In genomic region chr17:50598487-50598886, GRCh38 we compare ENCODE assay signal across 34 cellular contexts. TPM values are rescaled to one million over a fixed set of nuclear protein-coding genes. Genes with fewer than 3 reads are reported as not detected.
"Had no signal": no experiment of that assay in that cellular context is flagged by ENCODE, and none has a peak within 500 bp of the region (broad histone marks: within the 10 kb centered on the region; RNA-seq: fewer than 3 reads in every experiment).

No MANE protein-coding gene starts in this region.

- H3K27ac ChIP-seq: adrenal gland, ascending aorta, cardiac muscle cell, coronary artery, dorsolateral prefrontal cortex, left ventricle myocardium inferior, neutrophil, ovary, prostate gland, sigmoid colon, stomach, tibial artery, WERI-Rb-1 had no signal

- H3K27me3 ChIP-seq: adrenal gland, ascending aorta, cardiac muscle cell, dorsolateral prefrontal cortex, ovary, sigmoid colon had no signal

- H3K4me1 ChIP-seq: adrenal gland, prostate gland, sigmoid colon, stomach, tibial artery had no signal

- DNase-seq: activated CD4-positive, alpha-beta memory T cell treated with anti-CD3 and anti-CD28 coated beads for 36 hours; activated CD4-positive, alpha-beta T cell treated with anti-CD3 and anti-CD28 coated beads, Interleukin-2, amount 10 ng/mL, durations not matched to agents 24 days and 14 days; activated CD4-positive, CD25-positive, alpha-beta regulatory T cell treated with anti-CD3 and anti-CD28 coated beads, Interleukin-2, amount 50 U/mL, for 72 hours; activated CD8-positive, alpha-beta memory T cell treated with anti-CD3 and anti-CD28 coated beads, Interleukin-2, amount 50 U/mL, for 4 hours; activated effector memory CD4-positive, alpha-beta T cell treated with anti-CD3 and anti-CD28 coated beads, Interleukin-2, amount 50 U/mL, for 16 hours; activated naive CD4-positive, alpha-beta T cell treated with anti-CD3 and anti-CD28 coated beads for 36 hours; activated naive CD8-positive, alpha-beta T cell treated with anti-CD3 and anti-CD28 coated beads for 36 hours; activated T-cell treated with anti-CD3 and anti-CD28 coated beads, Interleukin-2, amount 50 U/mL, for 1 hour; adrenal gland; dorsolateral prefrontal cortex; effector memory CD4-positive, alpha-beta T cell; glutamatergic neuron; left ventricle myocardium inferior; nephron progenitor cell; ovary; sigmoid colon; small intestine; stimulated activated CD4-positive, alpha-beta T cell treated with anti-CD3 and anti-CD28 coated beads, Interleukin-1b, Interleukin-23, amount 100 ng/mL, for 48 hours; stimulated activated CD4-positive, alpha-beta T cell treated with anti-CD3 and anti-CD28 coated beads, Interleukin-4, amount 100 ng/mL, for 4 hours; stimulated activated CD8-positive, alpha-beta memory T cell treated with anti-CD3 and anti-CD28 coated beads, Interleukin-4, amount 100 ng/mL, for 48 hours; stomach; T1000; tibial artery; WERI-Rb-1 had no signal

- H3K4me3 ChIP-seq: adrenal gland, ascending aorta, cardiac muscle cell, coronary artery, dorsolateral prefrontal cortex, left ventricle myocardium inferior, lung, ovary, prostate gland, sigmoid colon, stomach, tibial artery had no signal

- H3K9me3 ChIP-seq: adrenal gland, ascending aorta, left ventricle myocardium inferior, neutrophil, ovary, prostate gland, sigmoid colon, stomach, tibial artery had no signal

- H3K36me3 ChIP-seq: adrenal gland, ascending aorta, cardiac muscle cell, left ventricle myocardium inferior, neutrophil, ovary, prostate gland, sigmoid colon, stomach, tibial artery had no signal

RNA-seq across cellular contexts. Expression of gene ABCC3, which starts 36.2 kb away (rescaled TPM):
- total RNA-seq: activated CD4-positive, alpha-beta memory T cell treated with anti-CD3 and anti-CD28 coated beads for 36 hours; activated CD4-positive, alpha-beta T cell treated with anti-CD3 and anti-CD28 coated beads, Interleukin-2, amount 10 ng/mL, durations not matched to agents 24 days and 14 days; activated CD8-positive, alpha-beta memory T cell treated with anti-CD3 and anti-CD28 coated beads for 36 hours; activated naive CD4-positive, alpha-beta T cell treated with anti-CD3 and anti-CD28 coated beads for 36 hours; activated naive CD8-positive, alpha-beta T cell treated with anti-CD3 and anti-CD28 coated beads for 36 hours; activated T-helper 1 cell treated with anti-CD3 and anti-CD28 coated beads, Interleukin-12 subunit alpha, Interleukin-12 subunit beta, Interleukin-2, Interleukin-4 antibody, amounts not matched to agents 30 ng/mL and 10 ng/mL and 1 ng/mL, durations not matched to agents 14 hours and 24 hours and 36 hours; cardiac muscle cell; frontal cortex had no signal

RNA-seq across cellular contexts. Expression of gene CACNA1G, which starts 38.0 kb away (rescaled TPM):
- total RNA-seq: epithelial cell of proximal tubule had no signal
